In genomic region chr3:122322095-122323075, GRCh38 we compare ENCODE assay signal across 13 cellular contexts. TPM values are rescaled to one million over a fixed set of nuclear protein-coding genes. Genes with fewer than 3 reads are reported as not detected.
DNase-seq lines count a peak whose midpoint lies in the region; ATAC-seq and TF ChIP-seq lines count a peak whose summit lies in the region.
"Had no signal": no experiment of that assay in that cellular context is flagged by ENCODE, and none has a peak within 500 bp of the region (broad histone marks: within the 10 kb centered on the region; RNA-seq: fewer than 3 reads in every experiment).

No MANE protein-coding gene starts in this region.

- no peaks in the 10 kb centered on the region for H3K9me3 ChIP-seq in prostate gland
- peaks cover 0 to 5% (median 0%) of the 10 kb centered on the region in 3 donors for H3K9me3 ChIP-seq in adrenal gland (replicated peaks in 1 of 3)
- H3K9me3 ChIP-seq: A549 had no signal

- H3K27me3 ChIP-seq in prostate gland (replicated peaks; ENCODE audit: insufficient read depth) (no peaks in the 10 kb centered on the region), adrenal gland (no peaks in the 10 kb centered on the region)

- peaks cover 6% of the 10 kb centered on the region for H3K9me3 Mint-ChIP-seq in activated CD4-positive, alpha-beta T cell treated with anti-CD3 and anti-CD28 coated beads for 36 hours (ENCODE audit: low read depth)

- H3K4me3 ChIP-seq in prostate gland (no peak overlapping the region), adrenal gland (no peak overlapping the region)
- H3K4me3 ChIP-seq: A549, lung had no signal

- ATAC-seq in activated CD4-positive, alpha-beta T cell treated with anti-CD3 and anti-CD28 coated beads for 36 hours = peak; percentile 96
- peak; percentile 79 for ATAC-seq in HG02759 (IDR thresholded peaks at IDR 0.05; ENCODE audit: unreplicated experiment)
- ATAC-seq in HG03460 (IDR thresholded peaks at IDR 0.05; ENCODE audit: unreplicated experiment) = no peak
- no peak for ATAC-seq in GM21737 (IDR thresholded peaks at IDR 0.05; ENCODE audit: unreplicated experiment)
- ATAC-seq: A549 had no signal

- CTCF ChIA-PET in activated CD4-positive, alpha-beta T cell treated with anti-CD3 and anti-CD28 coated beads for 36 hours (lab: Charles Lee) = interaction anchor here (1.0 to 4.3 kb wide), 5 partner anchors 9 to 220 kb away, joined by 3 to 15 read pairs (median 3); no protein-coding TSS in a partner anchor

- H3K4me1 ChIP-seq in prostate gland (replicated peaks) (no peaks in the 10 kb centered on the region), adrenal gland (replicated peaks in 1 of 2) (no peaks in the 10 kb centered on the region)

- peak; percentile 57 for DNase-seq in activated CD4-positive, alpha-beta T cell treated with anti-CD3 and anti-CD28 coated beads for 36 hours
- no peak for DNase-seq in activated CD4-positive, alpha-beta T cell treated with anti-CD3 and anti-CD28 coated beads, Interleukin-2, amount 50 U/mL, for 4 hours
- DNase-seq in prostate gland (ENCODE audit: low spot score) (no peak), adrenal gland (no peak)
- DNase-seq: GDM1, NCI-H1694 treated with DMSO at 0.1 percent for 48 hours had no signal

- TF ChIP-seq CTCF in VCaP (conservative IDR thresholded peaks at IDR 0.05) (no peak), prostate gland (IDR thresholded peaks at IDR 0.05) (no peak), adrenal gland (IDR thresholded peaks at IDR 0.05) (no peak)

- H3K4me1 Mint-ChIP-seq in activated CD4-positive, alpha-beta T cell treated with anti-CD3 and anti-CD28 coated beads for 36 hours = peaks cover 19% of the 10 kb centered on the region

- H3K4me3 Mint-ChIP-seq in activated CD4-positive, alpha-beta T cell treated with anti-CD3 and anti-CD28 coated beads for 36 hours = no peak overlapping the region

- peak overlapping the region; percentile 48 for H3K27ac Mint-ChIP-seq in activated CD4-positive, alpha-beta T cell treated with anti-CD3 and anti-CD28 coated beads for 36 hours

- no peaks in the 10 kb centered on the region for H3K27me3 Mint-ChIP-seq in activated CD4-positive, alpha-beta T cell treated with anti-CD3 and anti-CD28 coated beads for 36 hours

- POLR2A ChIA-PET in activated CD4-positive, alpha-beta T cell treated with anti-CD3 and anti-CD28 coated beads for 36 hours (lab: Charles Lee) = interaction anchor here (0.7 to 1.0 kb wide), 2 partner anchors 94 to 333 kb away, joined by 3 to 4 read pairs; partner anchors contain the start of gene WDR5B

- H3K36me3 ChIP-seq in prostate gland (no peaks in the 10 kb centered on the region), adrenal gland (replicated peaks in 1 of 2) (no peaks in the 10 kb centered on the region)

- H3K27ac ChIP-seq in VCaP (peak overlapping the region; percentile 74), prostate gland (peak overlapping the region; percentile 28 to 54), adrenal gland (no peak overlapping the region)
- H3K27ac ChIP-seq: A549 had no signal

- TF ChIP-seq POLR2A in prostate gland (IDR thresholded peaks at IDR 0.05) = no peak
- no peak for TF ChIP-seq POLR2A in adrenal gland (IDR thresholded peaks at IDR 0.05)

- intact Hi-C loops in activated CD4-positive, alpha-beta T cell treated with anti-CD3 and anti-CD28 coated beads for 36 hours (cut with DNase I, micrococcal nuclease) = no loop called here
- intact Hi-C loops in prostate gland (cut with DNase I) = no loop called here
- intact Hi-C loops in adrenal gland (cut with DNase I) = no loop called here

- WGBS in prostate gland = 72% methylated on average over 5 of the region's 5 CpGs
- WGBS in adrenal gland, 4 donors = 82 to 85% (median 83%) methylated on average over 5 of the region's 5 CpGs

- no peaks in the 10 kb centered on the region for H3K36me3 Mint-ChIP-seq in activated CD4-positive, alpha-beta T cell treated with anti-CD3 and anti-CD28 coated beads for 36 hours (ENCODE audit: low read depth)

RNA-seq across cellular contexts. Expression of gene CSTA, which starts 2.7 kb away (rescaled TPM):
- total RNA-seq in activated CD4-positive, alpha-beta T cell treated with anti-CD3 and anti-CD28 coated beads for 36 hours = not detected
- total RNA-seq in prostate gland (10 to 100 TPM; 14.5 to 25.7 TPM), adrenal gland (1 to 10 TPM in 7 of 8 donors, not detected in 1; 1.1 to 5.6 (median 4.0) TPM)
- polyA plus RNA-seq in adrenal gland = 10 to 100 TPM in 2 of 3 donors, 1 to 10 TPM in 1; 8.8 to 15.7 (median 13.0) TPM
- total RNA-seq: glomerular endothelial cell had no signal

Comparison
In these comparisons a context has a peak if more than half of its experiments do, and no peak if none do; other contexts are left out.
1. ATAC-seq: peak in activated CD4-positive, alpha-beta T cell treated with anti-CD3 and anti-CD28 coated beads for 36 hours (single experiment) and HG02759 (single experiment); none in HG03460 (single experiment) and GM21737 (single experiment).
2. H3K27ac ChIP-seq: peak in VCaP (single experiment) and prostate gland (2 of 2); none in adrenal gland (0 of 5).